Comparison of ENCODE assay signal across 1 cellular context in genomic region chr2:100409975-100410647, GRCh38.
TF ChIP-seq lines count a peak whose summit lies in the region.

No MANE protein-coding gene starts in this region.

TF ChIP-seq in HepG2, 621 proteins besides CTCF, POLR2A, EP300 and RAD21 (continued from another document):
- TF ChIP-seq PHF20 (CRISPR knock-in tag; IDR thresholded peaks at IDR 0.05) = no peak
- TF ChIP-seq SRSF4 (IDR thresholded peaks at IDR 0.05; ENCODE audit: low read depth, low read length, poor library complexity, severe bottlenecking) = no peak
